Comparison of ENCODE assay signal across 8 cellular contexts in genomic region chr10:102420810-102421644, GRCh38. TPM values are rescaled to one million over a fixed set of nuclear protein-coding genes. Genes with fewer than 3 reads are reported as not detected.
A peak's percentile ranks its signal among the peaks of the same experiment; 100 is the strongest.
DNase-seq lines count a peak whose midpoint lies in the region; ATAC-seq and TF ChIP-seq lines count a peak whose summit lies in the region.

Gene FBXL15, plus strand, starts transcription at chr10:102420836. Its CDS starts 294 bp downstream, at chr10:102421130.

- CTCF ChIA-PET in activated CD4-positive, alpha-beta T cell treated with anti-CD3 and anti-CD28 coated beads for 36 hours (lab: Charles Lee): interaction anchor here (0.7 to 5.6 kb wide), 18 partner anchors 10 to 252 kb away, joined by 3 to 67 read pairs (median 5); partner anchors contain the start of genes C10orf95, CUEDC2 and NFKB2

- H3K27me3 Mint-ChIP-seq in activated CD4-positive, alpha-beta T cell treated with anti-CD3 and anti-CD28 coated beads for 36 hours: peaks cover 14% of the 10 kb centered on the region

- peaks cover 7% of the 10 kb centered on the region for H3K36me3 Mint-ChIP-seq in activated CD4-positive, alpha-beta T cell treated with anti-CD3 and anti-CD28 coated beads for 36 hours (ENCODE audit: low read depth)

- peak; percentile 71 for ATAC-seq in HG03442 (IDR thresholded peaks at IDR 0.05; ENCODE audit: unreplicated experiment)
- peak; percentile 80 for ATAC-seq in activated CD4-positive, alpha-beta T cell treated with anti-CD3 and anti-CD28 coated beads for 36 hours

- H3K27ac Mint-ChIP-seq in activated CD4-positive, alpha-beta T cell treated with anti-CD3 and anti-CD28 coated beads for 36 hours: peak within 1 kb of the TSS; percentile 87

- peak within 1 kb of the TSS; percentile 96 for H3K4me3 Mint-ChIP-seq in activated CD4-positive, alpha-beta T cell treated with anti-CD3 and anti-CD28 coated beads for 36 hours

- intact Hi-C loops in activated CD4-positive, alpha-beta T cell treated with anti-CD3 and anti-CD28 coated beads for 36 hours (cut with DNase I, micrococcal nuclease): loop anchor here (1.0 to 5.0 kb wide), 16 partner anchors 11 to 288 kb away; partner anchors contain the start of genes ACTR1A (in 2 of the 2), CUEDC2 (in 2 of the 2), NOLC1 (in 1 of the 2) and PPRC1 (in 1 of the 2)

- no peaks in the 10 kb centered on the region for H3K9me3 Mint-ChIP-seq in activated CD4-positive, alpha-beta T cell treated with anti-CD3 and anti-CD28 coated beads for 36 hours (ENCODE audit: low read depth)

- peak within 1 kb of the TSS; percentile 86 for H3K4me3 ChIP-seq in choroid plexus epithelial cell (ENCODE audit: low read depth, low read length)

- H3K4me1 Mint-ChIP-seq in activated CD4-positive, alpha-beta T cell treated with anti-CD3 and anti-CD28 coated beads for 36 hours: peaks cover 30% of the 10 kb centered on the region

- POLR2A ChIA-PET in activated CD4-positive, alpha-beta T cell treated with anti-CD3 and anti-CD28 coated beads for 36 hours (lab: Charles Lee): interaction anchor here (0.5 to 4.6 kb wide), 9 partner anchors 11 to 153 kb away, joined by 3 to 27 read pairs (median 4); partner anchors contain the start of genes ACTR1A, C10orf95 and CUEDC2

- TF ChIP-seq CTCF in choroid plexus epithelial cell (conservative IDR thresholded peaks at IDR 0.05; ENCODE audit: low read depth, low read length): no peak

- DNase-seq in AML-193 (lab: John Stamatoyannopoulos, UW) (peak; percentile 86 to 90), GM19238 (ENCODE audit: insufficient read length, low spot score) (peak; percentile 97), NCI-H524 (lab: John Stamatoyannopoulos, UW) (peak; percentile 76 to 87), choroid plexus epithelial cell (ENCODE audit: low read depth) (peak; percentile 97), kidney glomerular epithelial cell (lab: John Stamatoyannopoulos, UW) (peak; percentile 93)
- DNase-seq in activated CD4-positive, alpha-beta T cell treated with anti-CD3 and anti-CD28 coated beads for 36 hours: peak; percentile 98
- peak; percentile 90 for DNase-seq in stimulated activated CD4-positive, alpha-beta T cell treated with anti-CD3 and anti-CD28 coated beads, Interleukin-1b, Interleukin-23, amount 100 ng/mL, for 1 hour (ENCODE audit: low read depth in 2 of 2)

RNA-seq across cellular contexts. Expression of gene FBXL15, which starts in this region (rescaled TPM):
- total RNA-seq in activated CD4-positive, alpha-beta T cell treated with anti-CD3 and anti-CD28 coated beads for 36 hours: 10 to 100 TPM in 1 of 2 experiments, 1 to 10 TPM in 1; 5.4 to 11.9 TPM

Comparison
In these comparisons a context has a peak if more than half of its experiments do, and no peak if none do; other contexts are left out.
1. Peak in every context shown above with its lines: DNase-seq, ATAC-seq and H3K4me3 ChIP-seq.